In genomic region chr16:22355487-22355908, GRCh38 we compare ENCODE assay signal across 14 cellular contexts. TPM values are rescaled to one million over a fixed set of nuclear protein-coding genes. Genes with fewer than 3 reads are reported as not detected.
DNase-seq lines count a peak whose midpoint lies in the region; ATAC-seq and TF ChIP-seq lines count a peak whose summit lies in the region.
"Had no signal": no experiment of that assay in that cellular context is flagged by ENCODE, and none has a peak within 500 bp of the region (broad histone marks: within the 10 kb centered on the region; RNA-seq: fewer than 3 reads in every experiment).

No MANE protein-coding gene starts in this region.

- H2AK5ac ChIP-seq in mesendoderm (ENCODE audit: low read length) (no peak overlapping the region), neuronal stem cell (ENCODE audit: low read depth, low read length) (no peak overlapping the region)

- H3K79me1 ChIP-seq in mesendoderm (ENCODE audit: low read length) = peaks cover 10% of the 10 kb centered on the region
- H3K79me1 ChIP-seq in neuronal stem cell (ENCODE audit: low read depth, low read length) = peaks cover 1% of the 10 kb centered on the region

- no peak for DNase-seq in SK-N-SH
- peak; percentile 20 for DNase-seq in GM23248
- DNase-seq in T-helper 17 cell = no peak
- DNase-seq in mesendoderm = no peak
- no peak for DNase-seq in C1 segment of cervical spinal cord (lab: John Stamatoyannopoulos, UW)
- no peak for DNase-seq in Right ventricle myocardium inferior (ENCODE audit: missing footprints)
- no peak for DNase-seq in neuronal stem cell (ENCODE audit: low spot score)
- DNase-seq: activated CD4-positive, alpha-beta T cell treated with anti-CD3 and anti-CD28 coated beads, Interleukin-2, amount 50 U/mL, for 4 hours; amygdala; cortex of kidney; Kasumi-1; lower lobe of right lung; occipital lobe had no signal

- no peak for TF ChIP-seq CTCF in SK-N-SH (IDR thresholded peaks at IDR 0.05)

- CTCF ChIA-PET in SK-N-SH (lab: Yijun Ruan, JAX) = interaction anchor here (0.7 to 0.8 kb wide), 2 partner anchors 12 to 35 kb away, joined by 3 to 4 read pairs; no protein-coding TSS in a partner anchor

- H4K8ac ChIP-seq in mesendoderm (ENCODE audit: low read depth, low read length) (peak overlapping the region; percentile 5), neuronal stem cell (ENCODE audit: low read depth, low read length) (no peak overlapping the region)

- H3K9me3 ChIP-seq in SK-N-SH (no peaks in the 10 kb centered on the region), GM23248 (ENCODE audit: low read depth) (no peaks in the 10 kb centered on the region), T-helper 17 cell (ENCODE audit: control insufficient read depth, low read length, poor library complexity, severe bottlenecking) (no peaks in the 10 kb centered on the region), neuronal stem cell (replicated peaks in 1 of 2; ENCODE audit: control insufficient read depth in 2 of 2, insufficient read depth in 1 of 2, low read depth in 1 of 2, low read length in 2 of 2) (no peaks in the 10 kb centered on the region)
- H3K9me3 ChIP-seq: lower lobe of right lung had no signal

- no peak for ATAC-seq in SK-N-SH treated with all-trans-retinoic acid at 6 μM for 48 hours
- peak; percentile 15 for ATAC-seq in T-helper 17 cell
- no peak for ATAC-seq in Right ventricle myocardium inferior
- ATAC-seq: lower lobe of right lung had no signal

- H2BK15ac ChIP-seq in mesendoderm (replicated peaks; ENCODE audit: low read depth) (no peak overlapping the region), neuronal stem cell (ENCODE audit: low read length) (no peak overlapping the region)

- peak overlapping the region; percentile 49 for H3K4me3 Mint-ChIP-seq in T-helper 17 cell

- no peak overlapping the region for H2BK120ac ChIP-seq in mesendoderm (ENCODE audit: low read depth, low read length)
- no peak overlapping the region for H2BK120ac ChIP-seq in neuronal stem cell (ENCODE audit: low read depth, low read length)

- no peak overlapping the region for H4K91ac ChIP-seq in neuronal stem cell (ENCODE audit: low read depth, low read length, poor library complexity)

- H2BK5ac ChIP-seq in mesendoderm (ENCODE audit: low read length) = no peak overlapping the region
- no peak overlapping the region for H2BK5ac ChIP-seq in neuronal stem cell (ENCODE audit: low read length)

- H3K18ac ChIP-seq in mesendoderm (ENCODE audit: low read length) (no peak overlapping the region), neuronal stem cell (ENCODE audit: low read length) (no peak overlapping the region)

- no peak overlapping the region for H3K56ac ChIP-seq in mesendoderm (ENCODE audit: low read length)

- peaks cover 84% of the 10 kb centered on the region for H3K79me2 ChIP-seq in SK-N-SH (ENCODE audit: insufficient read depth)
- H3K79me2 ChIP-seq in GM23248 (ENCODE audit: insufficient read depth) = peaks cover 90% of the 10 kb centered on the region
- H3K79me2 ChIP-seq in mesendoderm (ENCODE audit: control insufficient read depth, insufficient read depth, low read length) = peaks cover 4% of the 10 kb centered on the region

- H3K4me1 Mint-ChIP-seq in T-helper 17 cell = peaks cover 45% of the 10 kb centered on the region

- H3K27me3 ChIP-seq in SK-N-SH (ENCODE audit: insufficient read depth) = no peaks in the 10 kb centered on the region
- no peaks in the 10 kb centered on the region for H3K27me3 ChIP-seq in GM23248 (replicated peaks; ENCODE audit: insufficient read depth)
- H3K27me3 ChIP-seq in mesendoderm (ENCODE audit: insufficient read depth, low read length, poor library complexity) = no peaks in the 10 kb centered on the region
- H3K27me3 ChIP-seq in neuronal stem cell (ENCODE audit: control insufficient read depth in 3 of 3, insufficient read depth in 3 of 3, low read depth in 1 of 3, low read length in 3 of 3) = no peaks in the 10 kb centered on the region

- H3K4me2 ChIP-seq in SK-N-SH (no peak overlapping the region), GM23248 (ENCODE audit: unreplicated experiment) (no peak overlapping the region), mesendoderm (ENCODE audit: low read length) (no peak overlapping the region), neuronal stem cell (ENCODE audit: insufficient read depth, low read length, poor library complexity, severe bottlenecking) (no peak overlapping the region)

- H2AFZ ChIP-seq in SK-N-SH (ENCODE audit: low read depth) = no peak overlapping the region
- no peak overlapping the region for H2AFZ ChIP-seq in GM23248
- H2AFZ ChIP-seq in neuronal stem cell (ENCODE audit: low read length) = no peak overlapping the region

- peaks cover 2% of the 10 kb centered on the region for H3K36me3 Mint-ChIP-seq in T-helper 17 cell (ENCODE audit: low read depth)

- peaks cover 0 to 43% of the 10 kb centered on the region in 2 experiments for H3K36me3 ChIP-seq in SK-N-SH (replicated peaks in 1 of 2; ENCODE audit: control insufficient read depth in 1 of 2, insufficient read depth in 2 of 2, low read length in 1 of 2)
- peaks cover 28% of the 10 kb centered on the region; the same call in 1 of the 2 replicates for H3K36me3 ChIP-seq in GM23248 (ENCODE audit: low read depth)
- peaks cover 2% of the 10 kb centered on the region for H3K36me3 ChIP-seq in mesendoderm (ENCODE audit: control insufficient read depth, insufficient read depth, low read length)
- H3K36me3 ChIP-seq in neuronal stem cell (replicated peaks in 1 of 2; ENCODE audit: control insufficient read depth in 2 of 2, insufficient read depth in 2 of 2, low read length in 2 of 2) = peaks cover 0 to 13% of the 10 kb centered on the region in 2 donors

- H4K5ac ChIP-seq in mesendoderm (ENCODE audit: low read length) = no peak overlapping the region

- in situ Hi-C loops in GM23248 (cut with MboI) = no loop called here

- TF ChIP-seq EP300 in SK-N-SH (IDR thresholded peaks at IDR 0.05; ENCODE audit: borderline replicate concordance in 1 of 2, low read depth in 1 of 2, low read length in 1 of 2) = no peak

- H3K4me3 ChIP-seq in SK-N-SH (ENCODE audit: low read depth in 2 of 2, low read length in 1 of 2) = no peak overlapping the region
- no peak overlapping the region for H3K4me3 ChIP-seq in GM23248
- no peak overlapping the region for H3K4me3 ChIP-seq in mesendoderm (ENCODE audit: low read length)
- no peak overlapping the region for H3K4me3 ChIP-seq in neuronal stem cell (ENCODE audit: low read length in 2 of 2)
- H3K4me3 ChIP-seq: lower lobe of right lung had no signal

- no peak overlapping the region for H3K4ac ChIP-seq in mesendoderm (ENCODE audit: low read depth, low read length)
- no peak overlapping the region for H3K4ac ChIP-seq in neuronal stem cell (ENCODE audit: low read length)

- H3K14ac ChIP-seq in neuronal stem cell (ENCODE audit: low read length) = no peak overlapping the region

- H3F3A ChIP-seq in SK-N-SH (replicated peaks; ENCODE audit: insufficient read depth) = peaks cover 56% of the 10 kb centered on the region
- H3F3A ChIP-seq in GM23248 (ENCODE audit: insufficient read depth) = peaks cover 64% of the 10 kb centered on the region

- H3K27ac ChIP-seq in SK-N-SH (ENCODE audit: low read depth in 2 of 2, low read length in 1 of 2) (peak overlapping the region in 1 of 2 experiments; percentile 96; a peak in 1 of 4 replicates), GM23248 (no peak overlapping the region), mesendoderm (ENCODE audit: low read depth, low read length) (no peak overlapping the region), neuronal stem cell (replicated peaks; ENCODE audit: low read length) (no peak overlapping the region)
- H3K27ac ChIP-seq: lower lobe of right lung had no signal

- H3K27ac Mint-ChIP-seq in T-helper 17 cell = peak overlapping the region; percentile 94

- H3K4me1 ChIP-seq in SK-N-SH (ENCODE audit: control insufficient read depth in 1 of 2, insufficient read depth in 2 of 2, low read depth in 1 of 2, low read length in 1 of 2) (peaks cover 3 to 20% of the 10 kb centered on the region in 2 experiments; a peak in 3 of 4 replicates), GM23248 (ENCODE audit: insufficient read depth) (peaks cover 52% of the 10 kb centered on the region), mesendoderm (ENCODE audit: control insufficient read depth, low read depth, low read length) (peaks cover 12% of the 10 kb centered on the region), neuronal stem cell (ENCODE audit: control insufficient read depth in 2 of 2, insufficient read depth in 1 of 2, low read depth in 1 of 2, low read length in 2 of 2) (peaks cover 4 to 7% of the 10 kb centered on the region in 2 donors)

- H3K9ac ChIP-seq in SK-N-SH (no peak overlapping the region), GM23248 (no peak overlapping the region), mesendoderm (ENCODE audit: low read length) (no peak overlapping the region), neuronal stem cell (ENCODE audit: low read depth, low read length, poor library complexity) (no peak overlapping the region)

- H2BK12ac ChIP-seq in neuronal stem cell (ENCODE audit: low read length) = no peak overlapping the region

- H3K23ac ChIP-seq in mesendoderm (ENCODE audit: low read length) (no peak overlapping the region), neuronal stem cell (ENCODE audit: low read depth, low read length, poor library complexity) (no peak overlapping the region)

- TF ChIP-seq RAD21 in SK-N-SH (IDR thresholded peaks at IDR 0.05; ENCODE audit: low read length) = no peak

- intact Hi-C loops in Right ventricle myocardium inferior (cut with DNase I) = no loop called here

- no peaks in the 10 kb centered on the region for H3K27me3 Mint-ChIP-seq in T-helper 17 cell

- H3K9me2 ChIP-seq in SK-N-SH = no peaks in the 10 kb centered on the region
- H3K9me2 ChIP-seq in GM23248 (ENCODE audit: insufficient read depth) = no peaks in the 10 kb centered on the region

- H4K20me1 ChIP-seq in SK-N-SH (ENCODE audit: insufficient read depth) (no peaks in the 10 kb centered on the region), GM23248 (ENCODE audit: insufficient read depth) (0 out of 2 replicates have a peak, but pooled peaks cover 4% of the 10 kb centered on the region)

- POLR2A ChIA-PET in SK-N-SH (lab: Yijun Ruan, JAX) = no interaction called here

RNA-seq across cellular contexts. Expression of gene CDR2, which starts 18.9 kb away (rescaled TPM):
- polyA plus RNA-seq in SK-N-SH (2012; rRNA removed) = 30.3 and 38.1 TPM in 2 replicates
- polyA plus RNA-seq in SK-N-SH (2012; cell fraction: cytosol; rRNA removed) = 34.2 and 35.3 TPM in 2 replicates
- 21.2 and 28.0 TPM in 2 replicates for polyA plus RNA-seq in SK-N-SH (2012; cell fraction: nucleus; rRNA removed)
- 36.0 and 45.6 TPM in 2 replicates for total RNA-seq in GM23248 (2014; rRNA removed; shearing (Covaris generic))
- polyA plus RNA-seq in GM23248 (2016; fragmentation: Nextera tagmentation; extraction: Ambion mirVana) = 25.1 and 26.7 TPM in 2 replicates
- total RNA-seq in T-helper 17 cell = 10 to 100 TPM; 59.0 to 75.5 TPM
- 20.0 TPM for polyA plus RNA-seq in mesendoderm (2013, experiment 1 of 2)
- polyA plus RNA-seq in mesendoderm (2013, experiment 2 of 2) = 20.5 TPM
- total RNA-seq in Right ventricle myocardium inferior = 6.7 TPM
- 17.4 TPM for polyA plus RNA-seq in neuronal stem cell (2013, experiment 1 of 2)
- 17.2 TPM for polyA plus RNA-seq in neuronal stem cell (2013, experiment 2 of 2)

RNA-seq across cellular contexts. Expression of gene POLR3E, which starts 58.3 kb away (rescaled TPM):
- 57.4 and 59.6 TPM in 2 replicates for polyA plus RNA-seq in SK-N-SH (2012; rRNA removed)
- 32.0 and 33.3 TPM in 2 replicates for polyA plus RNA-seq in SK-N-SH (2012; cell fraction: cytosol; rRNA removed)
- 158 and 191 TPM in 2 replicates for polyA plus RNA-seq in SK-N-SH (2012; cell fraction: nucleus; rRNA removed)
- 20.8 and 27.1 TPM in 2 replicates for total RNA-seq in GM23248 (2014; rRNA removed; shearing (Covaris generic))
- polyA plus RNA-seq in GM23248 (2016; fragmentation: Nextera tagmentation; extraction: Ambion mirVana) = 12.4 and 14.0 TPM in 2 replicates
- total RNA-seq in T-helper 17 cell = 100 to 1,000 TPM; 159 to 219 TPM
- 52.1 TPM for polyA plus RNA-seq in mesendoderm (2013, experiment 1 of 2)
- 52.4 TPM for polyA plus RNA-seq in mesendoderm (2013, experiment 2 of 2)
- 36.4 TPM for total RNA-seq in Right ventricle myocardium inferior
- 36.5 TPM for polyA plus RNA-seq in neuronal stem cell (2013, experiment 1 of 2)
- polyA plus RNA-seq in neuronal stem cell (2013, experiment 2 of 2) = 36.0 TPM
